9 cellular contexts compared by ENCODE assay signal in the genomic region with DNA sequence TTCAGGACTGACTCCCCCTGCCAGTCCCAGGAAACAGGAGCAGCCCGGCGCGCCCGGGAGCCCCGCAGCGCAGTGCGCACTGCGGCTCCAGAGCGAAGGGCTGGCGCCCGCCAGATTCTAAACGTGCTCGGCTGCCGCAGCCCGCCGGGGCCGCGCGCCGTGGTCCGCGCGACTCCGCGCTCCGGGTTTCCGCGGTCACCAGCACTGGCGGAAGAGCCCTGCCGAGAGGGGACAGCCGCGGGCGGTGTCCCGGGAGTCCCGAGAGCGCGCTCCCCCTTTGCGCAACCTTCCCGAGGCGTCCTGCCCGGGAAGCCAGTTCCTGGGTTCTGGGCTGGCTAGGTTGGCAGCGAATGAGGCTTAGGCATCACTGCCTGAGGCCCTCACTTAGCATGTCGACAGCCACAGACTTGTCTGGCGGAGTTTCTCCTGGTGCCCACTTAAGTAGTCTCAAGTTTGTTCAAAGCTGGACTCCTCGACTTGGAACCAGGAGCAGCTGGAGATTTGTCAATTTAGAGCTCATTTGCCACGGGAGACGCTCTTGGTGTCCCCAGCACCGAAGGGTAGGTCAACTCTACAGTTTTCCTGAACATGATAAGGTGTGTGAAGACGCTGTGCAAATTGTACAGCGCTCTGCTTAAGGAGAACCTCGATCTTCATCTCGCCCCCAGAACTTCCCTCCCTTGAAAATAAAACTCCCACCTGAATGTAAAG. TPM values are rescaled to one million over a fixed set of nuclear protein-coding genes. Genes with fewer than 3 reads are reported as not detected.
DNase-seq lines count a peak whose midpoint lies in the region; ATAC-seq and TF ChIP-seq lines count a peak whose summit lies in the region.
"Had no signal": no experiment of that assay in that cellular context is flagged by ENCODE, and none has a peak within 500 bp of the region (broad histone marks: within the 10 kb centered on the region; RNA-seq: fewer than 3 reads in every experiment).

No MANE protein-coding gene starts in this region.

- CTCF ChIA-PET in MCF 10A (lab: Yijun Ruan, JAX): interaction anchor here (0.5 to 3.7 kb wide), 8 partner anchors 9 to 589 kb away, joined by 3 to 18 read pairs (median 4); no protein-coding TSS in a partner anchor

- H3K27me3 Mint-ChIP-seq in MCF 10A (ENCODE audit: insufficient read depth, unreplicated experiment): no peaks in the 10 kb centered on the region
- H3K27me3 Mint-ChIP-seq in activated T-helper 1 cell treated with anti-CD3 and anti-CD28 coated beads, Interleukin-12 subunit alpha, Interleukin-12 subunit beta, Interleukin-2, Interleukin-4 antibody, amounts not matched to agents 30 ng/mL and 10 ng/mL and 1 ng/mL, durations not matched to agents 14 hours and 24 hours and 36 hours (ENCODE audit: insufficient read depth): peaks cover 54% of the 10 kb centered on the region

- H3K27ac Mint-ChIP-seq in MCF 10A (ENCODE audit: low read depth, unreplicated experiment): peak overlapping the region; percentile 85
- H3K27ac Mint-ChIP-seq in activated T-helper 1 cell treated with anti-CD3 and anti-CD28 coated beads, Interleukin-12 subunit alpha, Interleukin-12 subunit beta, Interleukin-2, Interleukin-4 antibody, amounts not matched to agents 30 ng/mL and 10 ng/mL and 1 ng/mL, durations not matched to agents 14 hours and 24 hours and 36 hours: no peak overlapping the region

- BruUV-seq in MCF 10A (replicated peaks; lab: Mats Ljungman, UMichigan): TSS peak; percentile 27

- DNase-seq in D341Med (ENCODE audit: low spot score) (peak; percentile 72), NCI-H1105 (lab: John Stamatoyannopoulos, UW) (peak; percentile 38), MCF 10A (ENCODE audit: unreplicated experiment) (peak; percentile 96), iris pigment epithelial cell (ENCODE audit: low read depth) (peak; percentile 38)
- no peak for DNase-seq in activated T-helper 1 cell treated with anti-CD3 and anti-CD28 coated beads, Interleukin-12 subunit alpha, Interleukin-12 subunit beta, Interleukin-2, Interleukin-4 antibody, amounts not matched to agents 30 ng/mL and 10 ng/mL and 1 ng/mL, durations not matched to agents 14 hours and 24 hours and 36 hours (ENCODE audit: low spot score)
- no peak for DNase-seq in activated CD8-positive, alpha-beta memory T cell treated with anti-CD3 and anti-CD28 coated beads for 24 hours

- peaks cover 28% of the 10 kb centered on the region for H3K4me1 Mint-ChIP-seq in MCF 10A (ENCODE audit: insufficient read depth, unreplicated experiment)
- peaks cover 5% of the 10 kb centered on the region for H3K4me1 Mint-ChIP-seq in activated T-helper 1 cell treated with anti-CD3 and anti-CD28 coated beads, Interleukin-12 subunit alpha, Interleukin-12 subunit beta, Interleukin-2, Interleukin-4 antibody, amounts not matched to agents 30 ng/mL and 10 ng/mL and 1 ng/mL, durations not matched to agents 14 hours and 24 hours and 36 hours (ENCODE audit: low read depth)

- H3K4me1 ChIP-seq in subcutaneous abdominal adipose tissue (ENCODE audit: control insufficient read depth in 5 of 5, insufficient read depth in 5 of 5, low read length in 5 of 5): peaks cover 0 to 36% (median 33%) of the 10 kb centered on the region in 5 donors

- intact Hi-C loops in MCF 10A (cut with micrococcal nuclease): loop anchor here (2.0 kb wide), 1 partner anchor 20 kb away; a partner anchor contains a TSS
- intact Hi-C loops in activated T-helper 1 cell treated with anti-CD3 and anti-CD28 coated beads, Interleukin-12 subunit alpha, Interleukin-12 subunit beta, Interleukin-2, Interleukin-4 antibody, amounts not matched to agents 30 ng/mL and 10 ng/mL and 1 ng/mL, durations not matched to agents 14 hours and 24 hours and 36 hours (cut with micrococcal nuclease): loop anchor here (5.0 kb wide), 1 partner anchor 1813 kb away; no protein-coding TSS in a partner anchor

- no peak for TF ChIP-seq CTCF in MCF 10A (IDR thresholded peaks at IDR 0.05; ENCODE audit: unreplicated experiment)

- peaks cover 6% of the 10 kb centered on the region for H3K36me3 Mint-ChIP-seq in MCF 10A (ENCODE audit: insufficient read depth, unreplicated experiment)
- peaks cover 2% of the 10 kb centered on the region for H3K36me3 Mint-ChIP-seq in activated T-helper 1 cell treated with anti-CD3 and anti-CD28 coated beads, Interleukin-12 subunit alpha, Interleukin-12 subunit beta, Interleukin-2, Interleukin-4 antibody, amounts not matched to agents 30 ng/mL and 10 ng/mL and 1 ng/mL, durations not matched to agents 14 hours and 24 hours and 36 hours (ENCODE audit: low read depth)

- H3K36me3 ChIP-seq in subcutaneous abdominal adipose tissue (ENCODE audit: control insufficient read depth in 5 of 5, insufficient read depth in 5 of 5, low read length in 5 of 5): no peaks in the 10 kb centered on the region

- no peak overlapping the region for H3K9ac ChIP-seq in subcutaneous abdominal adipose tissue (ENCODE audit: low read length in 5 of 5)

- H3K9me3 Mint-ChIP-seq in MCF 10A (ENCODE audit: unreplicated experiment): no peaks in the 10 kb centered on the region
- no peaks in the 10 kb centered on the region for H3K9me3 Mint-ChIP-seq in activated T-helper 1 cell treated with anti-CD3 and anti-CD28 coated beads, Interleukin-12 subunit alpha, Interleukin-12 subunit beta, Interleukin-2, Interleukin-4 antibody, amounts not matched to agents 30 ng/mL and 10 ng/mL and 1 ng/mL, durations not matched to agents 14 hours and 24 hours and 36 hours

- H3K27me3 ChIP-seq in subcutaneous abdominal adipose tissue (ENCODE audit: control insufficient read depth in 5 of 5, insufficient read depth in 4 of 5, low read length in 5 of 5): peaks cover 9 to 33% (median 21%) of the 10 kb centered on the region in 5 donors

- peak overlapping the region; percentile 46 to 82 (median 63) for H3K4me3 ChIP-seq in subcutaneous abdominal adipose tissue (ENCODE audit: low read depth in 1 of 5, low read length in 5 of 5)

- H3K4me3 Mint-ChIP-seq in MCF 10A (ENCODE audit: unreplicated experiment): peak overlapping the region; percentile 87
- H3K4me3 Mint-ChIP-seq in activated T-helper 1 cell treated with anti-CD3 and anti-CD28 coated beads, Interleukin-12 subunit alpha, Interleukin-12 subunit beta, Interleukin-2, Interleukin-4 antibody, amounts not matched to agents 30 ng/mL and 10 ng/mL and 1 ng/mL, durations not matched to agents 14 hours and 24 hours and 36 hours: no peak overlapping the region

- ATAC-seq in GM21528 (IDR thresholded peaks at IDR 0.05; ENCODE audit: low FRiP score, unreplicated experiment): peak; percentile 70

- no peak overlapping the region for H3K27ac ChIP-seq in subcutaneous abdominal adipose tissue (ENCODE audit: low read depth, low read length)

- H3K9me3 ChIP-seq in subcutaneous abdominal adipose tissue (ENCODE audit: control insufficient read depth in 5 of 5, low read length in 5 of 5): no peaks in the 10 kb centered on the region

- POLR2A ChIA-PET in MCF 10A (lab: Yijun Ruan, JAX): interaction anchor here (0.7 to 5.2 kb wide), 28 partner anchors 9 to 757 kb away, joined by 3 to 53 read pairs (median 6); a partner anchor contains a TSS

RNA-seq across cellular contexts. Expression of a gene that starts 1.5 kb away (rescaled TPM):
- total RNA-seq in MCF 10A (2022): 1.3 and 2.4 TPM in 2 replicates
- not detected in 2 replicates for total RNA-seq in activated T-helper 1 cell treated with anti-CD3 and anti-CD28 coated beads, Interleukin-12 subunit alpha, Interleukin-12 subunit beta, Interleukin-2, Interleukin-4 antibody, amounts not matched to agents 30 ng/mL and 10 ng/mL and 1 ng/mL, durations not matched to agents 14 hours and 24 hours and 36 hours
- total RNA-seq: pulmonary artery endothelial cell had no signal

RNA-seq across cellular contexts. Expression of a gene that starts 20.8 kb away (rescaled TPM):
- total RNA-seq in MCF 10A (2022): 0.10 and 0.14 TPM in 2 replicates
- total RNA-seq in activated T-helper 1 cell treated with anti-CD3 and anti-CD28 coated beads, Interleukin-12 subunit alpha, Interleukin-12 subunit beta, Interleukin-2, Interleukin-4 antibody, amounts not matched to agents 30 ng/mL and 10 ng/mL and 1 ng/mL, durations not matched to agents 14 hours and 24 hours and 36 hours: not detected in 2 replicates
- total RNA-seq: pulmonary artery endothelial cell had no signal

Comparison
In these comparisons a context has a peak if more than half of its experiments do, and no peak if none do; other contexts are left out.
1. DNase-seq: peak in D341Med (single experiment), NCI-H1105 (single experiment), MCF 10A (single experiment) and iris pigment epithelial cell (single experiment); none in activated T-helper 1 cell treated with anti-CD3 and anti-CD28 coated beads, Interleukin-12 subunit alpha, Interleukin-12 subunit beta, Interleukin-2, Interleukin-4 antibody, amounts not matched to agents 30 ng/mL and 10 ng/mL and 1 ng/mL, durations not matched to agents 14 hours and 24 hours and 36 hours (single experiment) and activated CD8-positive, alpha-beta memory T cell treated with anti-CD3 and anti-CD28 coated beads for 24 hours (single experiment).